In genomic region chr5:14469485-14470377, GRCh38 we compare ENCODE assay signal across 24 cellular contexts.
A peak's percentile ranks its signal among the peaks of the same experiment; 100 is the strongest.
DNase-seq lines count a peak whose midpoint lies in the region; ATAC-seq, FAIRE-seq and TF ChIP-seq lines count a peak whose summit lies in the region.
"Had no signal": no experiment of that assay in that cellular context is flagged by ENCODE, and none has a peak within 500 bp of the region (broad histone marks: within the 10 kb centered on the region; RNA-seq: fewer than 3 reads in every experiment).

No MANE protein-coding gene starts in this region.

- TF ChIP-seq CTCF in AG10803 (conservative IDR thresholded peaks at IDR 0.05; ENCODE audit: low read length): no peak
- TF ChIP-seq CTCF in GM12878 (IDR thresholded peaks at IDR 0.05 in 2 of 3, conservative IDR thresholded peaks at IDR 0.05 in 1 of 3; ENCODE audit: control insufficient read depth in 2 of 3, extremely low read depth in 1 of 3, insufficient read depth in 1 of 3, low read depth in 3 of 3, low read length in 3 of 3): no peak
- no peak for TF ChIP-seq CTCF in nephron (IDR thresholded peaks at IDR 0.05; ENCODE audit: unreplicated experiment in 3 of 3)
- no peak for TF ChIP-seq CTCF in WERI-Rb-1 (IDR thresholded peaks at IDR 0.05; ENCODE audit: low read depth, low read length)

- H3K9me3 ChIP-seq in GM12878 (replicated peaks; ENCODE audit: control insufficient read depth, insufficient read depth, low read length): no peaks in the 10 kb centered on the region
- no peaks in the 10 kb centered on the region for H3K9me3 ChIP-seq in WERI-Rb-1 (ENCODE audit: severe bottlenecking)
- no peaks in the 10 kb centered on the region for H3K9me3 ChIP-seq in naive thymus-derived CD4-positive, alpha-beta T cell (ENCODE audit: control insufficient read depth in 2 of 3, low read length in 3 of 3)
- H3K9me3 ChIP-seq: BLaER1 treated with 17β-estradiol and CSF1 and Interleukin-3, amounts not matched to agents 10 nM and 100 nM had no signal

- ATAC-seq in GM12878: no peak
- ATAC-seq in naive thymus-derived CD4-positive, alpha-beta T cell: no peak
- ATAC-seq: activated CD8-positive, alpha-beta T cell treated with anti-CD3 and anti-CD28 coated beads for 36 hours; stimulated activated naive B cell treated with anti-CD40 and anti-IgM and Interleukin-4, amounts not matched to agents 10 μg/mL and 1 μg/mL and 100 μg/mL, for 72 hours had no signal

- H3K27ac Mint-ChIP-seq in nephron: peak overlapping the region; percentile 34 to 68 (median 37)
- H3K27ac Mint-ChIP-seq in naive thymus-derived CD4-positive, alpha-beta T cell: no peak overlapping the region
- H3K27ac Mint-ChIP-seq: activated CD8-positive, alpha-beta T cell treated with anti-CD3 and anti-CD28 coated beads for 36 hours; activated naive CD8-positive, alpha-beta T cell treated with anti-CD3 and anti-CD28 coated beads, Interleukin-2, amount 10 ng/mL, durations not matched to agents 7 days and 5 days; stimulated activated naive B cell treated with anti-CD40 and anti-IgM and Interleukin-4, amounts not matched to agents 10 μg/mL and 1 μg/mL and 100 μg/mL, for 72 hours had no signal

- H3K27me3 ChIP-seq in GM12878 (replicated peaks in 1 of 2; ENCODE audit: control insufficient read depth in 2 of 2, insufficient read depth in 2 of 2, low read length in 1 of 2) (no peaks in the 10 kb centered on the region), WERI-Rb-1 (ENCODE audit: insufficient read depth, low read depth, severe bottlenecking) (no peaks in the 10 kb centered on the region)
- no peaks in the 10 kb centered on the region for H3K27me3 ChIP-seq in naive thymus-derived CD4-positive, alpha-beta T cell (ENCODE audit: control insufficient read depth in 2 of 2, insufficient read depth in 2 of 2, low read length in 2 of 2)
- H3K27me3 ChIP-seq: BLaER1 treated with 17β-estradiol and CSF1 and Interleukin-3, amounts not matched to agents 10 nM and 100 nM had no signal

- H3K36me3 Mint-ChIP-seq in nephron (ENCODE audit: low read depth): peaks cover 75% of the 10 kb centered on the region
- peaks cover 0 to 1% (median 0%) of the 10 kb centered on the region in 5 donors for H3K36me3 Mint-ChIP-seq in naive thymus-derived CD4-positive, alpha-beta T cell
- H3K36me3 Mint-ChIP-seq: activated naive CD8-positive, alpha-beta T cell treated with anti-CD3 and anti-CD28 coated beads, Interleukin-2, amount 10 ng/mL, durations not matched to agents 7 days and 5 days had no signal

- no peaks in the 10 kb centered on the region for H3K9me3 Mint-ChIP-seq in nephron
- no peaks in the 10 kb centered on the region for H3K9me3 Mint-ChIP-seq in naive thymus-derived CD4-positive, alpha-beta T cell
- H3K9me3 Mint-ChIP-seq: activated CD8-positive, alpha-beta T cell treated with anti-CD3 and anti-CD28 coated beads for 36 hours; activated naive CD8-positive, alpha-beta T cell treated with anti-CD3 and anti-CD28 coated beads, Interleukin-2, amount 10 ng/mL, durations not matched to agents 7 days and 5 days; stimulated activated naive B cell treated with anti-CD40 and anti-IgM and Interleukin-4, amounts not matched to agents 10 μg/mL and 1 μg/mL and 100 μg/mL, for 72 hours had no signal

- H3K4me2 ChIP-seq in GM12878 (ENCODE audit: control insufficient read depth, insufficient read depth): no peak overlapping the region

- in situ Hi-C loops in GM12878 (cut with MboI): no loop called here

- H3K4me3 ChIP-seq in AG10803 (ENCODE audit: low read length) (no peak overlapping the region), GM12878 (no peak overlapping the region), WERI-Rb-1 (ENCODE audit: low read depth, low read length) (no peak overlapping the region)
- H3K4me3 ChIP-seq in naive thymus-derived CD4-positive, alpha-beta T cell (ENCODE audit: low read length): no peak overlapping the region
- H3K4me3 ChIP-seq: BLaER1 treated with 17β-estradiol and CSF1 and Interleukin-3, amounts not matched to agents 10 nM and 100 nM had no signal

- intact Hi-C loops in GM12878 (cut with micrococcal nuclease; ENCODE audit: unreplicated experiment): no loop called here
- intact Hi-C loops in naive thymus-derived CD4-positive, alpha-beta T cell (cut with micrococcal nuclease): no loop called here

- H3K9ac ChIP-seq in GM12878 (ENCODE audit: control insufficient read depth, insufficient read depth, low read length): no peak overlapping the region

- FAIRE-seq in GM12878 (lab: Jason Lieb, UNC): no peak
- FAIRE-seq: D721Med, GM19239 had no signal

- TF ChIP-seq EP300 in GM12878 (IDR thresholded peaks at IDR 0.05; ENCODE audit: borderline replicate concordance in 1 of 2, control insufficient read depth in 1 of 2, low read depth in 2 of 2, low read length in 2 of 2): no peak

- peak; percentile 16 for DNase-seq in AG10803 (ENCODE audit: low read depth)
- DNase-seq in NCI-H1694 treated with DMSO at 0.1 percent for 48 hours (lab: John Stamatoyannopoulos, UW): peak; percentile 63
- no peak for DNase-seq in GM12878 (ENCODE audit: low read depth, low spot score)
- DNase-seq in SHP77 treated with DMSO at 0.1 percent for 48 hours (lab: John Stamatoyannopoulos, UW): no peak
- no peak for DNase-seq in WERI-Rb-1
- no peak for DNase-seq in NOMO-1 (lab: John Stamatoyannopoulos, UW; ENCODE audit: unreplicated experiment in 2 of 2)
- no peak for DNase-seq in naive thymus-derived CD4-positive, alpha-beta T cell
- DNase-seq: activated CD4-positive, alpha-beta T cell treated with anti-CD3 and anti-CD28 coated beads for 1 hour; activated CD8-positive, alpha-beta T cell treated with anti-CD3 and anti-CD28 coated beads for 36 hours; activated effector memory CD4-positive, alpha-beta T cell treated with anti-CD3 and anti-CD28 coated beads, Interleukin-2, amount 50 U/mL, for 16 hours; activated naive CD8-positive, alpha-beta T cell treated with anti-CD3 and anti-CD28 coated beads, Interleukin-2, amount 10 ng/mL, durations not matched to agents 7 days and 5 days; kidney glomerular epithelial cell; NCI-H1105 treated with DMSO at 0.1 percent for 48 hours; NCI-H2107; NCI-H510A; occipital lobe; stimulated activated CD4-positive, alpha-beta T cell treated with anti-CD3 and anti-CD28 coated beads, Interleukin-4, amount 100 ng/mL, for 24 hours; stimulated activated naive B cell treated with anti-CD40 and anti-IgM and Interleukin-4, amounts not matched to agents 10 μg/mL and 1 μg/mL and 100 μg/mL, for 72 hours; T1000 had no signal

- TSS peak; percentile 25 for BruUV-seq in GM12878 (replicated peaks; lab: Mats Ljungman, UMichigan)

- TF ChIP-seq RAD21 in GM12878 (IDR thresholded peaks at IDR 0.05; ENCODE audit: insufficient read depth, low read depth, low read length): no peak

- no peaks in the 10 kb centered on the region for H3K79me2 ChIP-seq in GM12878 (ENCODE audit: control insufficient read depth, insufficient read depth, low read length)

- POLR2A ChIA-PET in GM12878 (lab: Charles Lee): no interaction called here
- POLR2A ChIA-PET in naive thymus-derived CD4-positive, alpha-beta T cell (lab: Charles Lee): no interaction called here

- TF ChIP-seq POLR2A in GM12878 (IDR thresholded peaks at IDR 0.05; ENCODE audit: low read depth, low read length): no peak

- SMC1A ChIA-PET in GM12878 (lab: Charles Lee; ENCODE audit: uncharacterized antibody, unreplicated experiment): interaction anchor here (1.1 kb wide), 1 partner anchor 11 kb away, joined by 5 read pairs; no protein-coding TSS in a partner anchor

- CTCF ChIA-PET in GM12878 (lab: Yijun Ruan, JAX): no interaction called here
- CTCF ChIA-PET in naive thymus-derived CD4-positive, alpha-beta T cell (lab: Charles Lee): no interaction called here

- WGBS in GM12878 (ENCODE audit: insufficient coverage, insufficient replicate concordance, low lambda C conversion rate, missing lambda C conversion rate): 96% methylated on average over 10 of the region's 10 CpGs

- no peak overlapping the region for H2AFZ ChIP-seq in GM12878 (ENCODE audit: control insufficient read depth, low read depth, low read length)

- H3K27ac ChIP-seq in GM12878 (ENCODE audit: control insufficient read depth, insufficient read depth) (no peak overlapping the region), WERI-Rb-1 (no peak overlapping the region)
- no peak overlapping the region for H3K27ac ChIP-seq in naive thymus-derived CD4-positive, alpha-beta T cell (ENCODE audit: low read depth, low read length)
- H3K27ac ChIP-seq: BLaER1 treated with 17β-estradiol and CSF1 and Interleukin-3, amounts not matched to agents 10 nM and 100 nM; RWPE1 had no signal

- H4K20me1 ChIP-seq in GM12878 (ENCODE audit: control insufficient read depth, insufficient read depth): no peaks in the 10 kb centered on the region

- H3K4me1 Mint-ChIP-seq in nephron: peaks cover 22% of the 10 kb centered on the region
- H3K4me1 Mint-ChIP-seq in naive thymus-derived CD4-positive, alpha-beta T cell: peaks cover 0 to 4% (median 0%) of the 10 kb centered on the region in 7 donors
- H3K4me1 Mint-ChIP-seq: stimulated activated naive B cell treated with anti-CD40 and anti-IgM and Interleukin-4, amounts not matched to agents 10 μg/mL and 1 μg/mL and 100 μg/mL, for 72 hours had no signal

- H3K36me3 ChIP-seq in GM12878 (ENCODE audit: control insufficient read depth in 2 of 2, insufficient read depth in 2 of 2, low read length in 1 of 2) (peaks cover 13 to 20% of the 10 kb centered on the region in 2 experiments), WERI-Rb-1 (peaks cover 14% of the 10 kb centered on the region)
- no peaks in the 10 kb centered on the region for H3K36me3 ChIP-seq in naive thymus-derived CD4-positive, alpha-beta T cell (ENCODE audit: control insufficient read depth in 2 of 3, insufficient read depth in 3 of 3, low read length in 3 of 3)

- no peaks in the 10 kb centered on the region for H3K4me1 ChIP-seq in GM12878 (ENCODE audit: control insufficient read depth, insufficient read depth, low read length)
- H3K4me1 ChIP-seq in naive thymus-derived CD4-positive, alpha-beta T cell (ENCODE audit: control insufficient read depth in 2 of 2, insufficient read depth in 2 of 2, low read length in 2 of 2): no peaks in the 10 kb centered on the region

- no peak overlapping the region for H3K4me3 Mint-ChIP-seq in nephron
- no peak overlapping the region for H3K4me3 Mint-ChIP-seq in naive thymus-derived CD4-positive, alpha-beta T cell
- H3K4me3 Mint-ChIP-seq: activated CD8-positive, alpha-beta T cell treated with anti-CD3 and anti-CD28 coated beads for 36 hours; activated naive CD8-positive, alpha-beta T cell treated with anti-CD3 and anti-CD28 coated beads, Interleukin-2, amount 10 ng/mL, durations not matched to agents 7 days and 5 days; stimulated activated naive B cell treated with anti-CD40 and anti-IgM and Interleukin-4, amounts not matched to agents 10 μg/mL and 1 μg/mL and 100 μg/mL, for 72 hours had no signal

- H3K27me3 Mint-ChIP-seq in nephron (ENCODE audit: low read depth): no peaks in the 10 kb centered on the region
- H3K27me3 Mint-ChIP-seq in naive thymus-derived CD4-positive, alpha-beta T cell: peaks cover 0 to 6% (median 0%) of the 10 kb centered on the region in 5 donors
- H3K27me3 Mint-ChIP-seq: stimulated activated naive B cell treated with anti-CD40 and anti-IgM and Interleukin-4, amounts not matched to agents 10 μg/mL and 1 μg/mL and 100 μg/mL, for 72 hours had no signal

- RAD21 ChIA-PET in GM12878 (lab: Charles Lee; ENCODE audit: unreplicated experiment): no interaction called here

TF ChIP-seq in GM12878, 131 proteins besides CTCF, POLR2A, EP300 and RAD21 (continues in another document):
- no peak for TF ChIP-seq MTA2 (IDR thresholded peaks at IDR 0.05; ENCODE audit: low read depth)

Comparison
In these comparisons a context has a peak if more than half of its experiments do, and no peak if none do; other contexts are left out.
1. DNase-seq: peak in AG10803 (single experiment) and NCI-H1694 treated with DMSO at 0.1 percent for 48 hours (single experiment); none in GM12878 (single experiment), SHP77 treated with DMSO at 0.1 percent for 48 hours (single experiment), WERI-Rb-1 (single experiment), NOMO-1 (0 of 2) and naive thymus-derived CD4-positive, alpha-beta T cell (0 of 9).
2. H3K27ac Mint-ChIP-seq: peak in nephron (3 of 3); none in naive thymus-derived CD4-positive, alpha-beta T cell (0 of 9).